Comparison of ENCODE assay signal across 8 cellular contexts in genomic region chr17:58666858-58667267, GRCh38. TPM values are rescaled to one million over a fixed set of nuclear protein-coding genes. Genes with fewer than 3 reads are reported as not detected.
DNase-seq lines count a peak whose midpoint lies in the region; ATAC-seq and TF ChIP-seq lines count a peak whose summit lies in the region.

No MANE protein-coding gene starts in this region.

- H3K9me3 ChIP-seq in prostate gland: no peaks in the 10 kb centered on the region

- H3K4me3 ChIP-seq in fibroblast of the aortic adventitia (ENCODE audit: low read depth, low read length): no peak overlapping the region
- peak overlapping the region; percentile 25 to 35 for H3K4me3 ChIP-seq in prostate gland

- peak; percentile 7 for DNase-seq in activated T-cell treated with anti-CD3 and anti-CD28 coated beads for 1 hour (ENCODE audit: low read depth)
- DNase-seq in activated T-cell treated with anti-CD3 and anti-CD28 coated beads for 4 hours: no peak
- DNase-seq in activated T-cell treated with anti-CD3 and anti-CD28 coated beads for 24 hours (ENCODE audit: low read depth): peak; percentile 25
- peak; percentile 72 for DNase-seq in fibroblast of the aortic adventitia (ENCODE audit: low read depth)
- peak; percentile 92 for DNase-seq in prostate gland (ENCODE audit: low spot score)

- H3K27ac ChIP-seq in prostate gland: peak overlapping the region; percentile 88 to 91

- intact Hi-C loops in prostate gland (cut with DNase I): no loop called here

- ATAC-seq in GM21723 (IDR thresholded peaks at IDR 0.05; ENCODE audit: unreplicated experiment) (no peak), GM19035 (IDR thresholded peaks at IDR 0.05; ENCODE audit: unreplicated experiment) (no peak), HG02623 (IDR thresholded peaks at IDR 0.05; ENCODE audit: unreplicated experiment) (no peak)

- H3K27me3 ChIP-seq in prostate gland (replicated peaks; ENCODE audit: insufficient read depth): no peaks in the 10 kb centered on the region

- 23% methylated on average over 19 of the region's 19 CpGs for WGBS in prostate gland

- no peaks in the 10 kb centered on the region for H3K4me1 ChIP-seq in prostate gland (replicated peaks)

- peak; percentile 38 for TF ChIP-seq POLR2A in prostate gland (IDR thresholded peaks at IDR 0.05)

- H3K36me3 ChIP-seq in prostate gland: no peaks in the 10 kb centered on the region

- TF ChIP-seq CTCF in fibroblast of the aortic adventitia (IDR thresholded peaks at IDR 0.05; ENCODE audit: insufficient read depth, low read length): no peak
- TF ChIP-seq CTCF in prostate gland (IDR thresholded peaks at IDR 0.05): no peak

RNA-seq across cellular contexts. Expression of gene TEX14, which starts 25.0 kb away (rescaled TPM):
- total RNA-seq in fibroblast of the aortic adventitia (ENCODE audit: low replicate concordance) (not detected in 2 replicates), prostate gland (10 to 100 TPM in 1 of 2 donors, under 1 TPM in 1; 0.50 to 14.3 TPM)

RNA-seq across cellular contexts. Expression of gene RAD51C, which starts 25.5 kb away (rescaled TPM):
- 4.3 and 35.2 TPM in 2 replicates for total RNA-seq in fibroblast of the aortic adventitia (ENCODE audit: low replicate concordance)
- total RNA-seq in prostate gland: 10 to 100 TPM; 30.4 to 32.5 TPM
